9 cellular contexts compared by ENCODE assay signal in genomic region chr1:158527190-158527815, GRCh38. TPM values are rescaled to one million over a fixed set of nuclear protein-coding genes. Genes with fewer than 3 reads are reported as not detected.
A peak's percentile ranks its signal among the peaks of the same experiment; 100 is the strongest.
DNase-seq lines count a peak whose midpoint lies in the region; ATAC-seq, FAIRE-seq and TF ChIP-seq lines count a peak whose summit lies in the region.
"Had no signal": no experiment of that assay in that cellular context is flagged by ENCODE, and none has a peak within 500 bp of the region (broad histone marks: within the 10 kb centered on the region; RNA-seq: fewer than 3 reads in every experiment).

No MANE protein-coding gene starts in this region.

- TF ChIP-seq POLR2A in HepG2 (IDR thresholded peaks at IDR 0.05; ENCODE audit: insufficient read depth in 1 of 2, low read depth in 2 of 2, low read length in 2 of 2), result no peak

- H3K9ac ChIP-seq in DND-41 (ENCODE audit: low read depth, low read length) (no peak overlapping the region), SU-DHL-6 (ENCODE audit: low read length) (no peak overlapping the region), HepG2 (ENCODE audit: insufficient read depth, low read depth, low read length) (no peak overlapping the region)

- peaks cover 15% of the 10 kb centered on the region for H3K9me3 Mint-ChIP-seq in activated T-helper 1 cell treated with anti-CD3 and anti-CD28 coated beads, Interleukin-12 subunit alpha, Interleukin-12 subunit beta, Interleukin-2, Interleukin-4 antibody, amounts not matched to agents 30 ng/mL and 10 ng/mL and 1 ng/mL, durations not matched to agents 14 hours and 24 hours and 36 hours

- no peak overlapping the region for H3K27ac ChIP-seq in DND-41 (ENCODE audit: low read length)
- H3K27ac ChIP-seq in SU-DHL-6 (ENCODE audit: low read depth, low read length), result no peak overlapping the region
- no peak overlapping the region for H3K27ac ChIP-seq in HepG2 (ENCODE audit: extremely low read length, insufficient read depth, low read length)
- H3K27ac ChIP-seq: thoracic aorta had no signal

- ATAC-seq in DND-41 (ENCODE audit: insufficient read depth, low read depth), result peak; percentile 96
- peak; percentile 71 for ATAC-seq in HepG2
- ATAC-seq in HG03469 (IDR thresholded peaks at IDR 0.05; ENCODE audit: unreplicated experiment), result no peak
- ATAC-seq in GM21423 (IDR thresholded peaks at IDR 0.05; ENCODE audit: unreplicated experiment), result no peak

- no peak overlapping the region for H2AFZ ChIP-seq in DND-41 (ENCODE audit: low read depth, low read length)
- no peak overlapping the region for H2AFZ ChIP-seq in SU-DHL-6 (ENCODE audit: low read depth, low read length, severe bottlenecking)
- H2AFZ ChIP-seq in HepG2 (ENCODE audit: low read length), result no peak overlapping the region

- H3K36me3 Mint-ChIP-seq in activated T-helper 1 cell treated with anti-CD3 and anti-CD28 coated beads, Interleukin-12 subunit alpha, Interleukin-12 subunit beta, Interleukin-2, Interleukin-4 antibody, amounts not matched to agents 30 ng/mL and 10 ng/mL and 1 ng/mL, durations not matched to agents 14 hours and 24 hours and 36 hours (ENCODE audit: low read depth), result no peaks in the 10 kb centered on the region

- H3K9me3 ChIP-seq in DND-41 (ENCODE audit: insufficient read depth, low read length, severe bottlenecking), result no peaks in the 10 kb centered on the region
- H3K9me3 ChIP-seq in SU-DHL-6 (ENCODE audit: insufficient read depth, low read length), result no peaks in the 10 kb centered on the region
- no peaks in the 10 kb centered on the region for H3K9me3 ChIP-seq in HepG2 (ENCODE audit: low read length)
- H3K9me3 ChIP-seq: thoracic aorta had no signal

- no peak for TF ChIP-seq EP300 in HepG2 (IDR thresholded peaks at IDR 0.05; ENCODE audit: low read depth in 2 of 2, low read length in 2 of 2)
- no peak for TF ChIP-seq EP300 in HepG2 (CRISPR knock-in tag; IDR thresholded peaks at IDR 0.05; ENCODE audit: borderline replicate concordance)

- H3K4me1 Mint-ChIP-seq in activated T-helper 1 cell treated with anti-CD3 and anti-CD28 coated beads, Interleukin-12 subunit alpha, Interleukin-12 subunit beta, Interleukin-2, Interleukin-4 antibody, amounts not matched to agents 30 ng/mL and 10 ng/mL and 1 ng/mL, durations not matched to agents 14 hours and 24 hours and 36 hours (ENCODE audit: low read depth), result no peaks in the 10 kb centered on the region

- no peaks in the 10 kb centered on the region for H3K79me2 ChIP-seq in DND-41 (ENCODE audit: insufficient read depth, low read length)
- H3K79me2 ChIP-seq in SU-DHL-6 (ENCODE audit: insufficient read depth, low read length), result no peaks in the 10 kb centered on the region
- H3K79me2 ChIP-seq in HepG2 (ENCODE audit: insufficient read depth, low read length), result no peaks in the 10 kb centered on the region

- no peaks in the 10 kb centered on the region for H4K20me1 ChIP-seq in DND-41 (ENCODE audit: insufficient read depth, low read length)
- H4K20me1 ChIP-seq in SU-DHL-6 (ENCODE audit: low read depth, low read length), result no peaks in the 10 kb centered on the region
- H4K20me1 ChIP-seq in HepG2 (ENCODE audit: insufficient read depth, low read length), result no peaks in the 10 kb centered on the region

- TF ChIP-seq CTCF in DND-41 (IDR thresholded peaks at IDR 0.05; ENCODE audit: borderline replicate concordance, extremely low read depth, low read length, poor library complexity, severe bottlenecking) (peak; percentile 89), SU-DHL-6 (IDR thresholded peaks at IDR 0.05; ENCODE audit: insufficient read depth, low read length, poor library complexity, severe bottlenecking) (peak; percentile 51), HepG2 (CRISPR knock-in tag; IDR thresholded peaks at IDR 0.05) (peak; percentile 57)

- H3K4me3 Mint-ChIP-seq in activated T-helper 1 cell treated with anti-CD3 and anti-CD28 coated beads, Interleukin-12 subunit alpha, Interleukin-12 subunit beta, Interleukin-2, Interleukin-4 antibody, amounts not matched to agents 30 ng/mL and 10 ng/mL and 1 ng/mL, durations not matched to agents 14 hours and 24 hours and 36 hours, result no peak overlapping the region

- CTCF ChIA-PET in HepG2 (lab: Yijun Ruan, JAX; ENCODE audit: low intra/inter-chr PET ratio, low total read pairs), result interaction anchor here (1.4 kb wide), 1 partner anchor 323 kb away, joined by 5 read pairs; no protein-coding TSS in a partner anchor

- no peaks in the 10 kb centered on the region for H3K27me3 ChIP-seq in DND-41 (ENCODE audit: insufficient read depth, low read length, poor library complexity)
- no peaks in the 10 kb centered on the region for H3K27me3 ChIP-seq in SU-DHL-6 (ENCODE audit: low read length)
- H3K27me3 ChIP-seq in HepG2 (ENCODE audit: control insufficient read depth in 1 of 2, insufficient read depth in 2 of 2, low read length in 2 of 2), result no peaks in the 10 kb centered on the region

- intact Hi-C loops in HepG2 (cut with micrococcal nuclease; ENCODE audit: unreplicated experiment), result no loop called here
- intact Hi-C loops in activated T-helper 1 cell treated with anti-CD3 and anti-CD28 coated beads, Interleukin-12 subunit alpha, Interleukin-12 subunit beta, Interleukin-2, Interleukin-4 antibody, amounts not matched to agents 30 ng/mL and 10 ng/mL and 1 ng/mL, durations not matched to agents 14 hours and 24 hours and 36 hours (cut with micrococcal nuclease), result no loop called here

- no peak overlapping the region for H3K4me2 ChIP-seq in DND-41 (ENCODE audit: insufficient read depth, low read length)
- H3K4me2 ChIP-seq in SU-DHL-6 (ENCODE audit: low read depth, low read length, poor library complexity, severe bottlenecking), result no peak overlapping the region
- no peak overlapping the region for H3K4me2 ChIP-seq in HepG2 (ENCODE audit: low read depth, low read length)

- peaks cover 1% of the 10 kb centered on the region for H3K27me3 Mint-ChIP-seq in activated T-helper 1 cell treated with anti-CD3 and anti-CD28 coated beads, Interleukin-12 subunit alpha, Interleukin-12 subunit beta, Interleukin-2, Interleukin-4 antibody, amounts not matched to agents 30 ng/mL and 10 ng/mL and 1 ng/mL, durations not matched to agents 14 hours and 24 hours and 36 hours (ENCODE audit: insufficient read depth)

- 0 out of 2 replicates have a peak, but pooled peaks have one; percentile 10 for TF ChIP-seq RAD21 in HepG2 (CRISPR knock-in tag; IDR thresholded peaks at IDR 0.05)

- DNase-seq in DND-41, result peak; percentile 49
- DNase-seq in HK-2 (ENCODE audit: unreplicated experiment), result peak; percentile 4
- DNase-seq in HepG2 (ENCODE audit: low spot score), result peak; percentile 53
- DNase-seq in kidney tubule cell (ENCODE audit: low spot score), result no peak
- DNase-seq in activated T-helper 1 cell treated with anti-CD3 and anti-CD28 coated beads, Interleukin-12 subunit alpha, Interleukin-12 subunit beta, Interleukin-2, Interleukin-4 antibody, amounts not matched to agents 30 ng/mL and 10 ng/mL and 1 ng/mL, durations not matched to agents 14 hours and 24 hours and 36 hours (ENCODE audit: low spot score), result no peak

- no peak overlapping the region for H3K27ac Mint-ChIP-seq in activated T-helper 1 cell treated with anti-CD3 and anti-CD28 coated beads, Interleukin-12 subunit alpha, Interleukin-12 subunit beta, Interleukin-2, Interleukin-4 antibody, amounts not matched to agents 30 ng/mL and 10 ng/mL and 1 ng/mL, durations not matched to agents 14 hours and 24 hours and 36 hours

- H3K9me2 ChIP-seq in SU-DHL-6 (replicated peaks; ENCODE audit: insufficient read depth, low read length), result no peaks in the 10 kb centered on the region

- FAIRE-seq in HepG2 (lab: Jason Lieb, UNC), result peak; percentile 43

- H3F3A ChIP-seq in SU-DHL-6 (ENCODE audit: insufficient read depth), result no peaks in the 10 kb centered on the region

- 0% methylated on average over 2 of the region's 2 CpGs for WGBS in HepG2 (ENCODE audit: low lambda C conversion rate)

- POLR2A ChIA-PET in HepG2 (lab: Yijun Ruan, JAX), result no interaction called here

- in situ Hi-C loops in HepG2 (cut with HindIII; ENCODE audit: extremely low pct_ligation_motif_present, low pct_unique_long_range_greater_than_20kb), result no loop called here

- H3K4me3 ChIP-seq in DND-41 (ENCODE audit: low read depth in 1 of 2, low read length in 2 of 2) (no peak overlapping the region), SU-DHL-6 (ENCODE audit: insufficient read depth, low read length, poor library complexity, severe bottlenecking) (no peak overlapping the region), HepG2 (replicated peaks in 1 of 3; ENCODE audit: insufficient read depth in 1 of 3, low read depth in 2 of 3, low read length in 3 of 3) (no peak overlapping the region)
- H3K4me3 ChIP-seq: thoracic aorta had no signal

- H3K36me3 ChIP-seq in DND-41 (ENCODE audit: insufficient read depth, low read length), result no peaks in the 10 kb centered on the region
- no peaks in the 10 kb centered on the region for H3K36me3 ChIP-seq in SU-DHL-6 (ENCODE audit: low read length)
- no peaks in the 10 kb centered on the region for H3K36me3 ChIP-seq in HepG2 (replicated peaks in 1 of 2; ENCODE audit: control insufficient read depth in 1 of 2, insufficient read depth in 2 of 2, low read length in 2 of 2)
- H3K36me3 ChIP-seq: thoracic aorta had no signal

- peaks cover 10% of the 10 kb centered on the region for H3K4me1 ChIP-seq in DND-41 (ENCODE audit: insufficient read depth, low read length)
- no peaks in the 10 kb centered on the region for H3K4me1 ChIP-seq in HepG2 (ENCODE audit: insufficient read depth, low read length)

- no TSS peak for BruUV-seq in HepG2 (replicated peaks; lab: Mats Ljungman, UMichigan)

RNA-seq across cellular contexts. Expression of gene OR6Y1, which starts 26.9 kb away (rescaled TPM):
- total RNA-seq in HepG2 (2016; rRNA removed; fragmentation: Illumina TruSeq; extraction: Trizol), result not detected in 2 replicates
- not detected in 2 replicates for total RNA-seq in HepG2 (2016; cell fraction: cytosol; rRNA removed; fragmentation: Illumina TruSeq; extraction: Trizol; ENCODE audit: low read depth)
- not detected in 2 replicates for total RNA-seq in HepG2 (2016; cell fraction: insoluble cytoplasmic fraction; rRNA removed; fragmentation: Illumina TruSeq; extraction: Trizol)
- not detected in 2 replicates for total RNA-seq in HepG2 (2016; cell fraction: membrane; rRNA removed; fragmentation: Illumina TruSeq; extraction: Trizol)
- total RNA-seq in HepG2 (2016; cell fraction: nucleus; rRNA removed; fragmentation: Illumina TruSeq; extraction: Trizol), result not detected in 2 replicates
- not detected in 2 replicates for polyA plus RNA-seq in HepG2 (2011; rRNA removed)
- not detected in 2 replicates for polyA plus RNA-seq in HepG2 (2011; cell fraction: cytosol; rRNA removed)
- polyA plus RNA-seq in HepG2 (2011; cell fraction: nucleus; rRNA removed), result not detected in 2 replicates
- polyA plus RNA-seq in HepG2 (2012), result not detected in 2 replicates
- polyA plus RNA-seq in HepG2 (2016; cell fraction: cytosol; fragmentation: Illumina TruSeq; extraction: Trizol; ENCODE audit: low read depth), result not detected in 2 replicates
- not detected in 2 replicates for polyA plus RNA-seq in HepG2 (2016; cell fraction: insoluble cytoplasmic fraction; fragmentation: Illumina TruSeq; extraction: Trizol; ENCODE audit: low read depth)
- not detected in 2 replicates for polyA plus RNA-seq in HepG2 (2016; cell fraction: membrane; fragmentation: Illumina TruSeq; extraction: Trizol; ENCODE audit: low read depth)
- polyA plus RNA-seq in HepG2 (2016; cell fraction: nucleus; fragmentation: Illumina TruSeq; extraction: Trizol; ENCODE audit: insufficient read depth, low read depth), result not detected in 2 replicates
- polyA minus RNA-seq in HepG2 (2011; rRNA and poly(A)+ RNA removed; ENCODE audit: low replicate concordance), result not detected in 2 replicates
- not detected in 2 replicates for polyA minus RNA-seq in HepG2 (2011; cell fraction: cytosol; rRNA and poly(A)+ RNA removed)
- not detected in 2 replicates for polyA minus RNA-seq in HepG2 (2011; cell fraction: nucleus; rRNA and poly(A)+ RNA removed)
- not detected in 2 replicates for total RNA-seq in activated T-helper 1 cell treated with anti-CD3 and anti-CD28 coated beads, Interleukin-12 subunit alpha, Interleukin-12 subunit beta, Interleukin-2, Interleukin-4 antibody, amounts not matched to agents 30 ng/mL and 10 ng/mL and 1 ng/mL, durations not matched to agents 14 hours and 24 hours and 36 hours
- total RNA-seq: thoracic aorta had no signal

RNA-seq across cellular contexts. Expression of gene OR6P1, which starts 43.1 kb away (rescaled TPM):
- not detected in 2 replicates for total RNA-seq in HepG2 (2016; rRNA removed; fragmentation: Illumina TruSeq; extraction: Trizol)
- not detected in 2 replicates for total RNA-seq in HepG2 (2016; cell fraction: cytosol; rRNA removed; fragmentation: Illumina TruSeq; extraction: Trizol; ENCODE audit: low read depth)
- not detected in 2 replicates for total RNA-seq in HepG2 (2016; cell fraction: insoluble cytoplasmic fraction; rRNA removed; fragmentation: Illumina TruSeq; extraction: Trizol)
- not detected in 2 replicates for total RNA-seq in HepG2 (2016; cell fraction: membrane; rRNA removed; fragmentation: Illumina TruSeq; extraction: Trizol)
- not detected in 2 replicates for total RNA-seq in HepG2 (2016; cell fraction: nucleus; rRNA removed; fragmentation: Illumina TruSeq; extraction: Trizol)
- polyA plus RNA-seq in HepG2 (2011; rRNA removed), result not detected in 2 replicates
- not detected in 2 replicates for polyA plus RNA-seq in HepG2 (2011; cell fraction: cytosol; rRNA removed)
- polyA plus RNA-seq in HepG2 (2011; cell fraction: nucleus; rRNA removed), result not detected in 2 replicates
- not detected in 2 replicates for polyA plus RNA-seq in HepG2 (2012)
- not detected in 2 replicates for polyA plus RNA-seq in HepG2 (2016; cell fraction: cytosol; fragmentation: Illumina TruSeq; extraction: Trizol; ENCODE audit: low read depth)
- polyA plus RNA-seq in HepG2 (2016; cell fraction: insoluble cytoplasmic fraction; fragmentation: Illumina TruSeq; extraction: Trizol; ENCODE audit: low read depth), result not detected in 2 replicates
- not detected in 2 replicates for polyA plus RNA-seq in HepG2 (2016; cell fraction: membrane; fragmentation: Illumina TruSeq; extraction: Trizol; ENCODE audit: low read depth)
- polyA plus RNA-seq in HepG2 (2016; cell fraction: nucleus; fragmentation: Illumina TruSeq; extraction: Trizol; ENCODE audit: insufficient read depth, low read depth), result not detected in 2 replicates
- not detected in 2 replicates for polyA minus RNA-seq in HepG2 (2011; rRNA and poly(A)+ RNA removed; ENCODE audit: low replicate concordance)
- not detected in 2 replicates for polyA minus RNA-seq in HepG2 (2011; cell fraction: cytosol; rRNA and poly(A)+ RNA removed)
- not detected in 2 replicates for polyA minus RNA-seq in HepG2 (2011; cell fraction: nucleus; rRNA and poly(A)+ RNA removed)
- total RNA-seq in activated T-helper 1 cell treated with anti-CD3 and anti-CD28 coated beads, Interleukin-12 subunit alpha, Interleukin-12 subunit beta, Interleukin-2, Interleukin-4 antibody, amounts not matched to agents 30 ng/mL and 10 ng/mL and 1 ng/mL, durations not matched to agents 14 hours and 24 hours and 36 hours, result not detected in 2 replicates
- total RNA-seq: thoracic aorta had no signal

RNA-seq across cellular contexts. Expression of gene OR10X1, which starts 52.4 kb away (rescaled TPM):
- not detected in 2 replicates for total RNA-seq in HepG2 (2016; rRNA removed; fragmentation: Illumina TruSeq; extraction: Trizol)
- total RNA-seq in HepG2 (2016; cell fraction: cytosol; rRNA removed; fragmentation: Illumina TruSeq; extraction: Trizol; ENCODE audit: low read depth), result not detected in 2 replicates
- not detected in 2 replicates for total RNA-seq in HepG2 (2016; cell fraction: insoluble cytoplasmic fraction; rRNA removed; fragmentation: Illumina TruSeq; extraction: Trizol)
- total RNA-seq in HepG2 (2016; cell fraction: membrane; rRNA removed; fragmentation: Illumina TruSeq; extraction: Trizol), result not detected in 2 replicates
- total RNA-seq in HepG2 (2016; cell fraction: nucleus; rRNA removed; fragmentation: Illumina TruSeq; extraction: Trizol), result not detected in 2 replicates
- not detected in 2 replicates for polyA plus RNA-seq in HepG2 (2011; rRNA removed)
- not detected in 2 replicates for polyA plus RNA-seq in HepG2 (2011; cell fraction: cytosol; rRNA removed)
- not detected in 2 replicates for polyA plus RNA-seq in HepG2 (2011; cell fraction: nucleus; rRNA removed)
- not detected in 2 replicates for polyA plus RNA-seq in HepG2 (2012)
- not detected in 2 replicates for polyA plus RNA-seq in HepG2 (2016; cell fraction: cytosol; fragmentation: Illumina TruSeq; extraction: Trizol; ENCODE audit: low read depth)
- polyA plus RNA-seq in HepG2 (2016; cell fraction: insoluble cytoplasmic fraction; fragmentation: Illumina TruSeq; extraction: Trizol; ENCODE audit: low read depth), result not detected in 2 replicates
- polyA plus RNA-seq in HepG2 (2016; cell fraction: membrane; fragmentation: Illumina TruSeq; extraction: Trizol; ENCODE audit: low read depth), result not detected in 2 replicates
- not detected in 2 replicates for polyA plus RNA-seq in HepG2 (2016; cell fraction: nucleus; fragmentation: Illumina TruSeq; extraction: Trizol; ENCODE audit: insufficient read depth, low read depth)
- polyA minus RNA-seq in HepG2 (2011; rRNA and poly(A)+ RNA removed; ENCODE audit: low replicate concordance), result not detected in 2 replicates
- not detected in 2 replicates for polyA minus RNA-seq in HepG2 (2011; cell fraction: cytosol; rRNA and poly(A)+ RNA removed)
- polyA minus RNA-seq in HepG2 (2011; cell fraction: nucleus; rRNA and poly(A)+ RNA removed), result not detected in 2 replicates
- total RNA-seq in activated T-helper 1 cell treated with anti-CD3 and anti-CD28 coated beads, Interleukin-12 subunit alpha, Interleukin-12 subunit beta, Interleukin-2, Interleukin-4 antibody, amounts not matched to agents 30 ng/mL and 10 ng/mL and 1 ng/mL, durations not matched to agents 14 hours and 24 hours and 36 hours, result not detected in 2 replicates
- total RNA-seq: thoracic aorta had no signal

RNA-seq across cellular contexts. Expression of gene OR10R2, which starts 55.3 kb away (rescaled TPM):
- not detected in 2 replicates for total RNA-seq in HepG2 (2016; rRNA removed; fragmentation: Illumina TruSeq; extraction: Trizol)
- total RNA-seq in HepG2 (2016; cell fraction: cytosol; rRNA removed; fragmentation: Illumina TruSeq; extraction: Trizol; ENCODE audit: low read depth), result not detected in 2 replicates
- not detected in 2 replicates for total RNA-seq in HepG2 (2016; cell fraction: insoluble cytoplasmic fraction; rRNA removed; fragmentation: Illumina TruSeq; extraction: Trizol)
- total RNA-seq in HepG2 (2016; cell fraction: membrane; rRNA removed; fragmentation: Illumina TruSeq; extraction: Trizol), result not detected in 2 replicates
- total RNA-seq in HepG2 (2016; cell fraction: nucleus; rRNA removed; fragmentation: Illumina TruSeq; extraction: Trizol), result not detected in 2 replicates
- not detected in 2 replicates for polyA plus RNA-seq in HepG2 (2011; rRNA removed)
- not detected in 2 replicates for polyA plus RNA-seq in HepG2 (2011; cell fraction: cytosol; rRNA removed)
- polyA plus RNA-seq in HepG2 (2011; cell fraction: nucleus; rRNA removed), result not detected in 2 replicates
- not detected in 2 replicates for polyA plus RNA-seq in HepG2 (2012)
- polyA plus RNA-seq in HepG2 (2016; cell fraction: cytosol; fragmentation: Illumina TruSeq; extraction: Trizol; ENCODE audit: low read depth), result not detected in 2 replicates
- polyA plus RNA-seq in HepG2 (2016; cell fraction: insoluble cytoplasmic fraction; fragmentation: Illumina TruSeq; extraction: Trizol; ENCODE audit: low read depth), result not detected in 2 replicates
- not detected in 2 replicates for polyA plus RNA-seq in HepG2 (2016; cell fraction: membrane; fragmentation: Illumina TruSeq; extraction: Trizol; ENCODE audit: low read depth)
- not detected in 2 replicates for polyA plus RNA-seq in HepG2 (2016; cell fraction: nucleus; fragmentation: Illumina TruSeq; extraction: Trizol; ENCODE audit: insufficient read depth, low read depth)
- polyA minus RNA-seq in HepG2 (2011; rRNA and poly(A)+ RNA removed; ENCODE audit: low replicate concordance), result not detected in 2 replicates
- polyA minus RNA-seq in HepG2 (2011; cell fraction: cytosol; rRNA and poly(A)+ RNA removed), result not detected in 2 replicates
- not detected in 2 replicates for polyA minus RNA-seq in HepG2 (2011; cell fraction: nucleus; rRNA and poly(A)+ RNA removed)
- not detected in 2 replicates for total RNA-seq in activated T-helper 1 cell treated with anti-CD3 and anti-CD28 coated beads, Interleukin-12 subunit alpha, Interleukin-12 subunit beta, Interleukin-2, Interleukin-4 antibody, amounts not matched to agents 30 ng/mL and 10 ng/mL and 1 ng/mL, durations not matched to agents 14 hours and 24 hours and 36 hours
- total RNA-seq: thoracic aorta had no signal

Comparison
In these comparisons a context has a peak if more than half of its experiments do, and no peak if none do; other contexts are left out.
1. ATAC-seq: peak in DND-41 (single experiment) and HepG2 (single experiment); none in HG03469 (single experiment) and GM21423 (single experiment).
2. DNase-seq: peak in DND-41 (single experiment), HK-2 (single experiment) and HepG2 (single experiment); none in kidney tubule cell (single experiment) and activated T-helper 1 cell treated with anti-CD3 and anti-CD28 coated beads, Interleukin-12 subunit alpha, Interleukin-12 subunit beta, Interleukin-2, Interleukin-4 antibody, amounts not matched to agents 30 ng/mL and 10 ng/mL and 1 ng/mL, durations not matched to agents 14 hours and 24 hours and 36 hours (single experiment).
3. Peak in every context shown above with its lines, with median percentiles within 50 percentile points of each other: CTCF ChIP-seq.